11 cellular contexts compared by ENCODE assay signal in genomic region chr14:104863923-104864266, GRCh38. TPM values are rescaled to one million over a fixed set of nuclear protein-coding genes. Genes with fewer than 3 reads are reported as not detected.
A peak's percentile ranks its signal among the peaks of the same experiment; 100 is the strongest.
DNase-seq lines count a peak whose midpoint lies in the region; ATAC-seq and TF ChIP-seq lines count a peak whose summit lies in the region.
"Had no signal": no experiment of that assay in that cellular context is flagged by ENCODE, and none has a peak within 500 bp of the region (broad histone marks: within the 10 kb centered on the region; RNA-seq: fewer than 3 reads in every experiment).

No MANE protein-coding gene starts in this region.

- H3K4me1 ChIP-seq in mesendoderm (ENCODE audit: control insufficient read depth, low read depth, low read length): peaks cover 3% of the 10 kb centered on the region

- peaks cover 10% of the 10 kb centered on the region for H3K4me1 Mint-ChIP-seq in activated naive CD4-positive, alpha-beta T cell treated with anti-CD3 and anti-CD28 coated beads, Interleukin-2, amount 50 U/mL, for 24 hours
- H3K4me1 Mint-ChIP-seq in chondrocyte (ENCODE audit: low read depth) (peaks cover 19% of the 10 kb centered on the region), type B pancreatic cell (ENCODE audit: unreplicated experiment) (peaks cover 4% of the 10 kb centered on the region)

- no peak overlapping the region for H2AK5ac ChIP-seq in mesendoderm (ENCODE audit: low read length)

- peaks cover 40% of the 10 kb centered on the region for H3K79me1 ChIP-seq in mesendoderm (ENCODE audit: low read length)

- ATAC-seq in HG03432 (IDR thresholded peaks at IDR 0.05; ENCODE audit: unreplicated experiment): no peak

- H3K79me2 ChIP-seq in mesendoderm (ENCODE audit: control insufficient read depth, insufficient read depth, low read length): peaks cover 25% of the 10 kb centered on the region

- H4K5ac ChIP-seq in mesendoderm (ENCODE audit: low read length): no peak overlapping the region

- H3K4ac ChIP-seq in mesendoderm (ENCODE audit: low read depth, low read length): no peak overlapping the region

- WGBS in mesendoderm (ENCODE audit: extremely low coverage, insufficient coverage, low lambda C conversion rate): no CpG with 5 or more reads among the region's 13 CpGs

- H3K36me3 ChIP-seq in mesendoderm (ENCODE audit: control insufficient read depth, insufficient read depth, low read length): no peaks in the 10 kb centered on the region

- H3K27ac ChIP-seq in mesendoderm (ENCODE audit: low read depth, low read length): no peak overlapping the region

- peak overlapping the region; percentile 36 for H3K4me3 Mint-ChIP-seq in activated naive CD4-positive, alpha-beta T cell treated with anti-CD3 and anti-CD28 coated beads, Interleukin-2, amount 50 U/mL, for 24 hours
- peak overlapping the region; percentile 67 for H3K4me3 Mint-ChIP-seq in chondrocyte (ENCODE audit: unreplicated experiment)
- no peak overlapping the region for H3K4me3 Mint-ChIP-seq in type B pancreatic cell

- TF ChIP-seq CTCF in chondrocyte (IDR thresholded peaks at IDR 0.05) (no peak), type B pancreatic cell (conservative IDR thresholded peaks at IDR 0.05) (no peak)

- H2BK5ac ChIP-seq in mesendoderm (ENCODE audit: low read length): no peak overlapping the region

- H3K18ac ChIP-seq in mesendoderm (ENCODE audit: low read length): no peak overlapping the region

- peak overlapping the region; percentile 98 for H3K56ac ChIP-seq in mesendoderm (ENCODE audit: low read length)

- peak overlapping the region; percentile 94 for H3K9ac ChIP-seq in mesendoderm (ENCODE audit: low read length)

- no peak overlapping the region for H4K8ac ChIP-seq in mesendoderm (ENCODE audit: low read depth, low read length)

- H2BK120ac ChIP-seq in mesendoderm (ENCODE audit: low read depth, low read length): no peak overlapping the region

- no peak overlapping the region for H3K27ac Mint-ChIP-seq in activated naive CD4-positive, alpha-beta T cell treated with anti-CD3 and anti-CD28 coated beads, Interleukin-2, amount 50 U/mL, for 24 hours
- H3K27ac Mint-ChIP-seq in chondrocyte (ENCODE audit: unreplicated experiment) (no peak overlapping the region), type B pancreatic cell (peak overlapping the region; percentile 94)
- H3K27ac Mint-ChIP-seq: activated T-cell treated with anti-CD3 and anti-CD28 coated beads, Interleukin-2, amount 50 U/mL, for 24 hours; dendritic cell treated with granulocyte-macrophage colony-stimulating factor and Interleukin-4, amounts not matched to agents 40 ng/mL and 50 ng/mL, for 4 days had no signal

- H3K9me3 Mint-ChIP-seq in activated naive CD4-positive, alpha-beta T cell treated with anti-CD3 and anti-CD28 coated beads, Interleukin-2, amount 50 U/mL, for 24 hours: no peaks in the 10 kb centered on the region
- no peaks in the 10 kb centered on the region for H3K9me3 Mint-ChIP-seq in chondrocyte (ENCODE audit: low read depth)
- H3K9me3 Mint-ChIP-seq in type B pancreatic cell: no peaks in the 10 kb centered on the region
- H3K9me3 Mint-ChIP-seq: activated T-cell treated with anti-CD3 and anti-CD28 coated beads, Interleukin-2, amount 50 U/mL, for 24 hours; dendritic cell treated with granulocyte-macrophage colony-stimulating factor and Interleukin-4, amounts not matched to agents 40 ng/mL and 50 ng/mL, for 4 days had no signal

- no peak overlapping the region for H3K23ac ChIP-seq in mesendoderm (ENCODE audit: low read length)

- H3K36me3 Mint-ChIP-seq in activated naive CD4-positive, alpha-beta T cell treated with anti-CD3 and anti-CD28 coated beads, Interleukin-2, amount 50 U/mL, for 24 hours: no peaks in the 10 kb centered on the region
- H3K36me3 Mint-ChIP-seq in chondrocyte (ENCODE audit: low read depth): no peaks in the 10 kb centered on the region
- no peaks in the 10 kb centered on the region for H3K36me3 Mint-ChIP-seq in type B pancreatic cell

- H3K4me3 ChIP-seq in mesendoderm (ENCODE audit: low read length): peak overlapping the region; percentile 27

- no peaks in the 10 kb centered on the region for H3K27me3 Mint-ChIP-seq in activated naive CD4-positive, alpha-beta T cell treated with anti-CD3 and anti-CD28 coated beads, Interleukin-2, amount 50 U/mL, for 24 hours
- H3K27me3 Mint-ChIP-seq in chondrocyte (ENCODE audit: low read depth) (no peaks in the 10 kb centered on the region), type B pancreatic cell (peaks cover 8% of the 10 kb centered on the region)

- H3K4me2 ChIP-seq in mesendoderm (ENCODE audit: low read length): peak overlapping the region; percentile 80

- no peaks in the 10 kb centered on the region for H3K27me3 ChIP-seq in mesendoderm (ENCODE audit: insufficient read depth, low read length, poor library complexity)

- H2BK15ac ChIP-seq in mesendoderm (replicated peaks; ENCODE audit: low read depth): no peak overlapping the region

- no peak for DNase-seq in activated naive CD4-positive, alpha-beta T cell treated with Interleukin-2 at 50 U/mL for 16 hours
- DNase-seq in chondrocyte (ENCODE audit: low spot score) (no peak), mesendoderm (peak; percentile 57), type B pancreatic cell (ENCODE audit: extremely low spot score, unreplicated experiment) (peak; percentile 69), GF-D8 (lab: John Stamatoyannopoulos, UW) (no peak), NCI-H2196 treated with DMSO at 0.1 percent for 48 hours (lab: John Stamatoyannopoulos, UW; ENCODE audit: unreplicated experiment) (no peak)
- DNase-seq: activated T-cell treated with anti-CD3 and anti-CD28 coated beads, Interleukin-2, amount 50 U/mL, for 24 hours; NCI-H524 treated with DMSO at 0.1 percent for 48 hours had no signal

RNA-seq across cellular contexts. Expression of gene CEP170B, which starts 1.2 kb away (rescaled TPM):
- 31.7 to 39.6 TPM (median 39.2 TPM) in 3 replicates for total RNA-seq in chondrocyte
- polyA plus RNA-seq in mesendoderm (2013, experiment 1 of 2): 14.9 TPM
- 14.7 TPM for polyA plus RNA-seq in mesendoderm (2013, experiment 2 of 2)
- total RNA-seq in type B pancreatic cell (ENCODE audit: low replicate concordance): 26.5 and 51.5 TPM in 2 replicates

Comparison
In these comparisons a context has a peak if more than half of its experiments do, and no peak if none do; other contexts are left out.
1. DNase-seq: peak in mesendoderm (single experiment) and type B pancreatic cell (single experiment); none in activated naive CD4-positive, alpha-beta T cell treated with Interleukin-2 at 50 U/mL for 16 hours (single experiment), chondrocyte (single experiment), GF-D8 (single experiment) and NCI-H2196 treated with DMSO at 0.1 percent for 48 hours (single experiment).